9 cellular contexts compared by ENCODE assay signal in the genomic region with DNA sequence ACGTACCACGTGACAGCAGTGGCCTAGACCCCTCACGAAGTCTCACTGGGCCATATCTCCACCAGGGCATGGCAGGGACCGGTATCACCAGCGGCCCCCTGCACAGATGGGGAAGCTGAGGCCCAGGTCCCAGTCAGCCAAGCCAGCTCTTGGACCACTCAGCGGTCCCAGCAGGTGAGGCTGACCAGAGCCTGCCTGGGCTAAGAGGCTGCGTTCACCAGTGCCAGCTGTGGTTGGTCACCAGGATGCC. TPM values are rescaled to one million over a fixed set of nuclear protein-coding genes. Genes with fewer than 3 reads are reported as not detected.
DNase-seq lines count a peak whose midpoint lies in the region; ATAC-seq and TF ChIP-seq lines count a peak whose summit lies in the region.
"Had no signal": no experiment of that assay in that cellular context is flagged by ENCODE, and none has a peak within 500 bp of the region (broad histone marks: within the 10 kb centered on the region; RNA-seq: fewer than 3 reads in every experiment).

No MANE protein-coding gene starts in this region.

- peak overlapping the region; percentile 64 for H3K4me3 Mint-ChIP-seq in activated naive CD4-positive, alpha-beta T cell treated with anti-CD3 and anti-CD28 coated beads, Interleukin-2, amount 10 ng/mL, durations not matched to agents 7 days and 5 days
- peak overlapping the region; percentile 44 for H3K4me3 Mint-ChIP-seq in memory B cell

- H3K36me3 Mint-ChIP-seq in activated naive CD4-positive, alpha-beta T cell treated with anti-CD3 and anti-CD28 coated beads, Interleukin-2, amount 10 ng/mL, durations not matched to agents 7 days and 5 days, result peaks cover 8% of the 10 kb centered on the region
- peaks cover 4% of the 10 kb centered on the region for H3K36me3 Mint-ChIP-seq in memory B cell

- ATAC-seq in memory B cell (ENCODE audit: low read depth) (no peak), upper lobe of left lung (ENCODE audit: low FRiP score in 2 of 2) (no peak)

- H3K27ac Mint-ChIP-seq in activated naive CD4-positive, alpha-beta T cell treated with anti-CD3 and anti-CD28 coated beads, Interleukin-2, amount 10 ng/mL, durations not matched to agents 7 days and 5 days, result peak overlapping the region; percentile 97
- peak overlapping the region; percentile 85 for H3K27ac Mint-ChIP-seq in memory B cell

- H3K4me1 ChIP-seq in upper lobe of left lung, result peaks cover 19 to 40% (median 31%) of the 10 kb centered on the region in 4 donors

- TF ChIP-seq POLR2A in upper lobe of left lung (IDR thresholded peaks at IDR 0.05), result no peak

- no peaks in the 10 kb centered on the region for H3K9me3 ChIP-seq in upper lobe of left lung

- peak overlapping the region in 3 of 4 donors; percentile 78 to 82 (median 82) for H3K4me3 ChIP-seq in upper lobe of left lung

- H3K27ac ChIP-seq in angular gyrus (ENCODE audit: low read depth, low read length) (peak overlapping the region; percentile 96), upper lobe of left lung (peak overlapping the region; percentile 92 to 97 (median 94))

- peaks cover 25% of the 10 kb centered on the region for H3K27me3 Mint-ChIP-seq in activated naive CD4-positive, alpha-beta T cell treated with anti-CD3 and anti-CD28 coated beads, Interleukin-2, amount 10 ng/mL, durations not matched to agents 7 days and 5 days
- H3K27me3 Mint-ChIP-seq in memory B cell, result no peaks in the 10 kb centered on the region

- CTCF ChIA-PET in activated naive CD4-positive, alpha-beta T cell treated with anti-CD3 and anti-CD28 coated beads, Interleukin-2, amount 10 ng/mL, durations not matched to agents 7 days and 5 days (lab: Charles Lee), result interaction anchor here (1.0 to 2.2 kb wide), 3 partner anchors 14 to 294 kb away, joined by 4 to 14 read pairs (median 7); no protein-coding TSS in a partner anchor

- DNase-seq in activated naive CD4-positive, alpha-beta T cell treated with anti-CD3 and anti-CD28 coated beads, Interleukin-2, amount 10 ng/mL, durations not matched to agents 7 days and 5 days, result no peak
- no peak for DNase-seq in activated naive CD4-positive, alpha-beta T cell treated with anti-CD3 and anti-CD28 coated beads, Interleukin-2, amount 50 U/mL, for 16 hours
- DNase-seq in memory B cell (ENCODE audit: low spot score in 2 of 2) (peak in 1 of 2 donors; percentile 50), upper lobe of left lung (no peak), iPS-NIHi11 (ENCODE audit: low spot score) (no peak), NCI-H2107 (lab: John Stamatoyannopoulos, UW) (no peak), NCI-H1417 (lab: John Stamatoyannopoulos, UW) (no peak)

- 64% methylated on average over 6 of the region's 7 CpGs; no CpG with 5 or more reads in 1 of the 2 donors for WGBS in upper lobe of left lung, 2 donors

- peaks cover 0 to 9% (median 3%) of the 10 kb centered on the region in 4 donors for H3K36me3 ChIP-seq in upper lobe of left lung

- no peak for TF ChIP-seq EP300 in upper lobe of left lung (IDR thresholded peaks at IDR 0.05)

- no peaks in the 10 kb centered on the region for H3K9me3 Mint-ChIP-seq in activated naive CD4-positive, alpha-beta T cell treated with anti-CD3 and anti-CD28 coated beads, Interleukin-2, amount 10 ng/mL, durations not matched to agents 7 days and 5 days
- no peaks in the 10 kb centered on the region for H3K9me3 Mint-ChIP-seq in memory B cell

- TF ChIP-seq CTCF in upper lobe of left lung (IDR thresholded peaks at IDR 0.05), result peak in 1 of 6 experiments; percentile 18

- H3K27me3 ChIP-seq in upper lobe of left lung, result no peaks in the 10 kb centered on the region

- H3K4me1 Mint-ChIP-seq in activated naive CD4-positive, alpha-beta T cell treated with anti-CD3 and anti-CD28 coated beads, Interleukin-2, amount 10 ng/mL, durations not matched to agents 7 days and 5 days, result peaks cover 53% of the 10 kb centered on the region
- H3K4me1 Mint-ChIP-seq in memory B cell, result peaks cover 18% of the 10 kb centered on the region

RNA-seq across cellular contexts. Expression of a gene that starts 2.6 kb away (rescaled TPM):
- 10 to 100 TPM in 2 of 6 donors, 1 to 10 TPM in 4; 6.4 to 22.0 (median 8.5) TPM for total RNA-seq in upper lobe of left lung

RNA-seq across cellular contexts. Expression of a gene that starts 11.0 kb away (rescaled TPM):
- total RNA-seq in upper lobe of left lung, result 100 to 1,000 TPM in 2 of 6 donors, 10 to 100 TPM in 4; 63.8 to 166 (median 74.9) TPM

RNA-seq across cellular contexts. Expression of a gene that starts 23.2 kb away (rescaled TPM):
- total RNA-seq in upper lobe of left lung, result 1 to 10 TPM in 4 of 6 donors, under 1 TPM in 1, not detected in 1; 0.57 to 8.4 (median 2.1) TPM
- total RNA-seq: LHCN-M2 had no signal
